ENCODE assay signal across 1 cellular context in the genomic region with DNA sequence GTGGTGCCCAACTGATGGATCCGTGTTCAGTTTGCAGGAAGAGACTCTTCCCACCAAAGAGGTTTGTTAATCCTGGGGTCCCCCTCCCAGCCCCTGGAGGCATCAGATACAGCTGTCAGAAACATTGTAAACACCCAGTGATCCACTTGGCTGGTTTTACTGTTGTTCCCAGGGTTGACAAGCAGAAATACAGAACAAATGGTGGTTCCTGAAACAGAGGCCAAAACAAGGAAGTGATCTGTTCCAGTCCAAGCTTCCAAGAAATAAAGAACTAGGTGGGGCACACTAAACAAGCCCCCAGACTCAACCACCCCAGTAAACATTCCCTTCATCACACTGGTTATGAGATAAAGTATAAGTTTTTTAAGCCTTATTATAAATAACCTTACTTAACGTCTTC.
TF ChIP-seq lines count a peak whose summit lies in the region.

No MANE protein-coding gene starts in this region.

TF ChIP-seq in HepG2, 621 proteins besides CTCF, POLR2A, EP300 and RAD21:
- TF ChIP-seq, protein P1, sequence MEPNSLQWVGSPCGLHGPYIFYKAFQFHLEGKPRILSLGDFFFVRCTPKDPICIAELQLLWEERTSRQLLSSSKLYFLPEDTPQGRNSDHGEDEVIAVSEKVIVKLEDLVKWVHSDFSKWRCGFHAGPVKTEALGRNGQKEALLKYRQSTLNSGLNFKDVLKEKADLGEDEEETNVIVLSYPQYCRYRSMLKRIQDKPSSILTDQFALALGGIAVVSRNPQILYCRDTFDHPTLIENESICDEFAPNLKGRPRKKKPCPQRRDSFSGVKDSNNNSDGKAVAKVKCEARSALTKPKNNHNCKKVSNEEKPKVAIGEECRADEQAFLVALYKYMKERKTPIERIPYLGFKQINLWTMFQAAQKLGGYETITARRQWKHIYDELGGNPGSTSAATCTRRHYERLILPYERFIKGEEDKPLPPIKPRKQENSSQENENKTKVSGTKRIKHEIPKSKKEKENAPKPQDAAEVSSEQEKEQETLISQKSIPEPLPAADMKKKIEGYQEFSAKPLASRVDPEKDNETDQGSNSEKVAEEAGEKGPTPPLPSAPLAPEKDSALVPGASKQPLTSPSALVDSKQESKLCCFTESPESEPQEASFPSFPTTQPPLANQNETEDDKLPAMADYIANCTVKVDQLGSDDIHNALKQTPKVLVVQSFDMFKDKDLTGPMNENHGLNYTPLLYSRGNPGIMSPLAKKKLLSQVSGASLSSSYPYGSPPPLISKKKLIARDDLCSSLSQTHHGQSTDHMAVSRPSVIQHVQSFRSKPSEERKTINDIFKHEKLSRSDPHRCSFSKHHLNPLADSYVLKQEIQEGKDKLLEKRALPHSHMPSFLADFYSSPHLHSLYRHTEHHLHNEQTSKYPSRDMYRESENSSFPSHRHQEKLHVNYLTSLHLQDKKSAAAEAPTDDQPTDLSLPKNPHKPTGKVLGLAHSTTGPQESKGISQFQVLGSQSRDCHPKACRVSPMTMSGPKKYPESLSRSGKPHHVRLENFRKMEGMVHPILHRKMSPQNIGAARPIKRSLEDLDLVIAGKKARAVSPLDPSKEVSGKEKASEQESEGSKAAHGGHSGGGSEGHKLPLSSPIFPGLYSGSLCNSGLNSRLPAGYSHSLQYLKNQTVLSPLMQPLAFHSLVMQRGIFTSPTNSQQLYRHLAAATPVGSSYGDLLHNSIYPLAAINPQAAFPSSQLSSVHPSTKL (CRISPR knock-in tag; IDR thresholded peaks at IDR 0.05) = no peak
- TF ChIP-seq BORCS8-MEF2B (CRISPR knock-in tag; IDR thresholded peaks at IDR 0.05) (no peak), ZNF75D (CRISPR knock-in tag; IDR thresholded peaks at IDR 0.05; ENCODE audit: borderline replicate concordance) (no peak), RCOR2 (CRISPR knock-in tag; IDR thresholded peaks at IDR 0.05) (no peak), ZNF451 (CRISPR knock-in tag; IDR thresholded peaks at IDR 0.05) (no peak), RBM39 (IDR thresholded peaks at IDR 0.05; ENCODE audit: low read depth, low read length, poor library complexity, severe bottlenecking) (no peak), ELF4 (CRISPR knock-in tag; IDR thresholded peaks at IDR 0.05; ENCODE audit: borderline replicate concordance) (no peak), HMG20A (CRISPR knock-in tag; IDR thresholded peaks at IDR 0.05; ENCODE audit: borderline replicate concordance) (no peak), REPIN1 (CRISPR knock-in tag; IDR thresholded peaks at IDR 0.05; ENCODE audit: borderline replicate concordance, low read depth) (no peak), HDAC1 (CRISPR knock-in tag; IDR thresholded peaks at IDR 0.05) (no peak), HMGA1 (CRISPR knock-in tag; conservative IDR thresholded peaks at IDR 0.05) (no peak), HOXA7 (CRISPR knock-in tag; IDR thresholded peaks at IDR 0.05) (no peak), ZNF160 (CRISPR knock-in tag; IDR thresholded peaks at IDR 0.05) (no peak), ZNF17 (CRISPR knock-in tag; IDR thresholded peaks at IDR 0.05) (no peak), MXI1 (IDR thresholded peaks at IDR 0.05; ENCODE audit: borderline replicate concordance, low read depth, low read length) (no peak)
- TF ChIP-seq, protein P2, sequence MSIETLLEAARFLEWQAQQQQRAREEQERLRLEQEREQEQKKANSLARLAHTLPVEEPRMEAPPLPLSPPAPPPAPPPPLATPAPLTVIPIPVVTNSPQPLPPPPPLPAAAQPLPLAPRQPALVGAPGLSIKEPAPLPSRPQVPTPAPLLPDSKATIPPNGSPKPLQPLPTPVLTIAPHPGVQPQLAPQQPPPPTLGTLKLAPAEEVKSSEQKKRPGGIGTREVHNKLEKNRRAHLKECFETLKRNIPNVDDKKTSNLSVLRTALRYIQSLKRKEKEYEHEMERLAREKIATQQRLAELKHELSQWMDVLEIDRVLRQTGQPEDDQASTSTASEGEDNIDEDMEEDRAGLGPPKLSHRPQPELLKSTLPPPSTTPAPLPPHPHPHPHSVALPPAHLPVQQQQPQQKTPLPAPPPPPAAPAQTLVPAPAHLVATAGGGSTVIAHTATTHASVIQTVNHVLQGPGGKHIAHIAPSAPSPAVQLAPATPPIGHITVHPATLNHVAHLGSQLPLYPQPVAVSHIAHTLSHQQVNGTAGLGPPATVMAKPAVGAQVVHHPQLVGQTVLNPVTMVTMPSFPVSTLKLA (IDR thresholded peaks at IDR 0.05) = no peak
